1 cellular context compared by ENCODE assay signal in the genomic region with DNA sequence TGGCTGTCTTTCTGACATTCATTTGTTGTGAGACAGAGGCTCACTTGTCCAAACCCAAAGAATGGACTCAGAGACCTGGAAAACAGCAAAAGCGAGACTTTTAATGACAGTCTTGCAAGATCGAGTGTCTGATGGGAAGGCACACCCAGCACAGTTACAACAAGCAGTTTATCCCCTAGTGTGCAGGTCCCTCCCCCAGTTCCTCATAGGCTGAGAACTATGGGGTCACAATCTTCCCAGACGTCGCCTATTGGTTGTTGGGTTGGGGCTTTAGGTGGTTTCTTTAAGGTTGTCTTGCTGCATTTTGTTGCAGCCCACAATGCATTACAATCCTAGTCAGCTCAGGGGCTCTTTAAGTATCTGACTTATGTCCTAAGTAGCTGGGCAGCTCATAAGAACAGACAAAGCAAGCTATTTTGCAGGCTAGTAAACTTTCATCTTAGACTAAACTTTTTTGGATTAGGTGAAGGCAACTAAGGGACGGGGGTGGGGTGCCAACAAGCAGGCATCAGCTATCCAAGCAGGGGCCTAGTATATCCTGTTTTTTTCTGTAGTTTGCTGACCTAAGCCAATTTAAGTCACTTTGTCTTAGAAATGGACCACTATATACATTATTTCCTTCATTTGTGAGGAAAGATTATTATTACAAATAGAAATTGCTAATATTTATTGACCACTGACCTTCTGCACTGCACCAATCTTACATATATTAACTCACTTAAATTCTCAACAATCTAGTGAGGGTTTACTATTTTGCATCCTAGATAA.
TF ChIP-seq lines count a peak whose summit lies in the region.

No MANE protein-coding gene starts in this region.

TF ChIP-seq in GM23338, 12 proteins besides CTCF, POLR2A, EP300 and RAD21 (continued from another document):
- no peak for TF ChIP-seq EZH2phosphoT487 (IDR thresholded peaks at IDR 0.05; ENCODE audit: unreplicated experiment)
- no peak for TF ChIP-seq EZH2 (IDR thresholded peaks at IDR 0.05; ENCODE audit: low read depth, unreplicated experiment)
- TF ChIP-seq STAT1 (IDR thresholded peaks at IDR 0.05; ENCODE audit: unreplicated experiment) = no peak
